15 cellular contexts compared by ENCODE assay signal in genomic region chr10:98316661-98317060, GRCh38. TPM values are rescaled to one million over a fixed set of nuclear protein-coding genes. Genes with fewer than 3 reads are reported as not detected.
DNase-seq lines count a peak whose midpoint lies in the region; ATAC-seq and TF ChIP-seq lines count a peak whose summit lies in the region.
"Had no signal": no experiment of that assay in that cellular context is flagged by ENCODE, and none has a peak within 500 bp of the region (broad histone marks: within the 10 kb centered on the region; RNA-seq: fewer than 3 reads in every experiment).

No MANE protein-coding gene starts in this region.

- BruUV-seq in mammary epithelial cell (replicated peaks; lab: Mats Ljungman, UMichigan), result no TSS peak

- ATAC-seq in GM18907 (IDR thresholded peaks at IDR 0.05; ENCODE audit: unreplicated experiment), result no peak
- ATAC-seq: activated CD4-positive, alpha-beta T cell treated with anti-CD3 and anti-CD28 coated beads for 36 hours had no signal

- H3K9ac ChIP-seq in mammary epithelial cell (ENCODE audit: insufficient read depth, low read length), result no peak overlapping the region

- intact Hi-C loops in mammary epithelial cell (cut with micrococcal nuclease), result no loop called here

- H3K27me3 ChIP-seq in ACC112 (ENCODE audit: insufficient read depth, low read length) (no peaks in the 10 kb centered on the region), mammary epithelial cell (ENCODE audit: insufficient read depth, low read length) (no peaks in the 10 kb centered on the region), tibial nerve (no peaks in the 10 kb centered on the region)
- H3K27me3 ChIP-seq: hepatocyte, tibial artery had no signal

- no peaks in the 10 kb centered on the region for H4K20me1 ChIP-seq in mammary epithelial cell (ENCODE audit: insufficient read depth, low read length)

- DNase-seq in HFFc6 (peak; percentile 50), mammary epithelial cell (peak; percentile 49), iris pigment epithelial cell (ENCODE audit: low read depth) (peak; percentile 64), NCI-H510A treated with DMSO at 0.1 percent for 48 hours (lab: John Stamatoyannopoulos, UW) (no peak), tibial nerve (ENCODE audit: low spot score in 2 of 2) (no peak), NCI-H2227 treated with DMSO at 0.1 percent for 48 hours (lab: John Stamatoyannopoulos, UW) (no peak)
- DNase-seq: activated CD4-positive, alpha-beta T cell treated with anti-CD3 and anti-CD28 coated beads for 36 hours; activated effector memory CD4-positive, alpha-beta T cell treated with Interleukin-2 at 50 U/mL for 16 hours; midbrain; tibial artery had no signal

- H3K4me1 ChIP-seq in ACC112 (ENCODE audit: control insufficient read depth, insufficient read depth, low read length, unreplicated experiment) (peaks cover 33% of the 10 kb centered on the region), mammary epithelial cell (ENCODE audit: insufficient read depth, low read length) (peaks cover 18% of the 10 kb centered on the region), tibial nerve (peaks cover 0 to 23% (median 0%) of the 10 kb centered on the region in 4 donors)

- H3K9me3 ChIP-seq in mammary epithelial cell (replicated peaks; ENCODE audit: insufficient read depth, low read length) (no peaks in the 10 kb centered on the region), tibial nerve (no peaks in the 10 kb centered on the region)
- H3K9me3 ChIP-seq: tibial artery had no signal

- peak overlapping the region; percentile 79 for H3K27ac Mint-ChIP-seq in HFFc6
- H3K27ac Mint-ChIP-seq: activated CD4-positive, alpha-beta T cell treated with anti-CD3 and anti-CD28 coated beads for 36 hours; B cell had no signal

- TF ChIP-seq EP300 in tibial nerve (IDR thresholded peaks at IDR 0.05), result no peak

- H3K4me3 ChIP-seq in ACC112 (ENCODE audit: low read depth, low read length) (no peak overlapping the region), mammary epithelial cell (replicated peaks in 1 of 3; ENCODE audit: insufficient read depth in 1 of 3, low read depth in 2 of 3, low read length in 3 of 3) (no peak overlapping the region), tibial nerve (no peak overlapping the region)
- H3K4me3 ChIP-seq: hepatocyte, tibial artery had no signal

- no peaks in the 10 kb centered on the region for H3K79me2 ChIP-seq in ACC112 (ENCODE audit: control insufficient read depth, insufficient read depth, low read length, unreplicated experiment)
- H3K79me2 ChIP-seq in mammary epithelial cell (ENCODE audit: insufficient read depth, low read length), result no peaks in the 10 kb centered on the region
- H3K79me2 ChIP-seq: hepatocyte had no signal

- no peaks in the 10 kb centered on the region for H3K36me3 Mint-ChIP-seq in HFFc6 (ENCODE audit: low read depth)

- H2AFZ ChIP-seq in ACC112 (ENCODE audit: low read length, unreplicated experiment), result no peak overlapping the region
- peak overlapping the region; percentile 79 for H2AFZ ChIP-seq in mammary epithelial cell (ENCODE audit: low read depth, low read length)
- H2AFZ ChIP-seq: hepatocyte had no signal

- H3K4me2 ChIP-seq in mammary epithelial cell (ENCODE audit: insufficient read depth, low read depth, low read length), result peak overlapping the region; percentile 29
- H3K4me2 ChIP-seq: hepatocyte had no signal

- TF ChIP-seq CTCF in HFFc6 (IDR thresholded peaks at IDR 0.05) (no peak), mammary epithelial cell (conservative IDR thresholded peaks at IDR 0.05 in 1 of 2, IDR thresholded peaks at IDR 0.05 in 1 of 2; ENCODE audit: extremely low read depth in 1 of 2, insufficient read depth in 1 of 2, low read depth in 1 of 2, low read length in 2 of 2) (no peak), tibial nerve (IDR thresholded peaks at IDR 0.05) (no peak)

- no peaks in the 10 kb centered on the region for H3K9me3 Mint-ChIP-seq in HFFc6

- H3K27me3 Mint-ChIP-seq in HFFc6 (ENCODE audit: insufficient read depth), result no peaks in the 10 kb centered on the region

- H3K27ac ChIP-seq in ACC112 (ENCODE audit: low read depth, low read length) (0 out of 2 replicates have a peak overlapping the region, but pooled peaks have one; percentile 22), mammary epithelial cell (ENCODE audit: insufficient read depth, low read depth, low read length) (no peak overlapping the region), tibial nerve (no peak overlapping the region)
- H3K27ac ChIP-seq: hepatocyte, tibial artery had no signal

- in situ Hi-C loops in mammary epithelial cell (cut with MboI; ENCODE audit: low sequenced_read_pairs in 2 of 2), result loop anchor here in 1 of 2 donors (25.0 kb wide), 1 partner anchor 404 kb away; no protein-coding TSS in a partner anchor

- no peak for TF ChIP-seq POLR2A in tibial nerve (IDR thresholded peaks at IDR 0.05)

- dilution Hi-C loops in mammary epithelial cell (cut with HindIII; ENCODE audit: low sequenced_read_pairs), result no loop called here

- CTCF ChIA-PET in mammary epithelial cell (lab: Charles Lee; ENCODE audit: low non-redundant PET), result no interaction called here

- H3K36me3 ChIP-seq in ACC112 (ENCODE audit: insufficient read depth, low read length) (no peaks in the 10 kb centered on the region), mammary epithelial cell (ENCODE audit: insufficient read depth, low read length) (no peaks in the 10 kb centered on the region), tibial nerve (no peaks in the 10 kb centered on the region)
- H3K36me3 ChIP-seq: tibial artery had no signal

- peak overlapping the region; percentile 8; the same call in 1 of the 2 replicates for H3K4me3 Mint-ChIP-seq in HFFc6
- H3K4me3 Mint-ChIP-seq: activated CD4-positive, alpha-beta T cell treated with anti-CD3 and anti-CD28 coated beads for 36 hours; B cell had no signal

- H3K4me1 Mint-ChIP-seq in HFFc6 (ENCODE audit: low read depth), result peaks cover 64% of the 10 kb centered on the region
- H3K4me1 Mint-ChIP-seq: activated CD4-positive, alpha-beta T cell treated with anti-CD3 and anti-CD28 coated beads for 36 hours had no signal

RNA-seq across cellular contexts. Expression of gene LOXL4, which starts 48.7 kb away (rescaled TPM):
- total RNA-seq in HFFc6 (2021; fragmentation: NEBNext Ultra II Directional; extraction: Animal tissue kit (Norgen Biotek cat#: 25700)), result 10 to 100 TPM; 24.9 to 57.4 (median 27.6) TPM
- total RNA-seq in mammary epithelial cell (10 to 100 TPM in 1 of 2 donors, not detected in 1; 26.5 TPM), tibial nerve (10 to 100 TPM in 2 of 4 donors, 1 to 10 TPM in 2; 4.1 to 14.9 (median 10.1) TPM)
- not detected for polyA plus RNA-seq in mammary epithelial cell
- polyA minus RNA-seq in mammary epithelial cell, result not detected
- total RNA-seq: activated CD4-positive, alpha-beta T cell treated with anti-CD3 and anti-CD28 coated beads for 36 hours; B cell; SK-MEL-5 had no signal

Comparison
In these comparisons a context has a peak if more than half of its experiments do, and no peak if none do; other contexts are left out.
1. DNase-seq: peak in HFFc6 (single experiment), mammary epithelial cell (single experiment) and iris pigment epithelial cell (single experiment); none in NCI-H510A treated with DMSO at 0.1 percent for 48 hours (single experiment), tibial nerve (0 of 2) and NCI-H2227 treated with DMSO at 0.1 percent for 48 hours (single experiment).